ENCODE assay signal across 1 cellular context in genomic region chr7:1825877-1826741, GRCh38.
TF ChIP-seq lines count a peak whose summit lies in the region.

No MANE protein-coding gene starts in this region.

TF ChIP-seq in HepG2, 621 proteins besides CTCF, POLR2A, EP300 and RAD21 (continued from another document):
- no peak for TF ChIP-seq ZHX1 (CRISPR knock-in tag; IDR thresholded peaks at IDR 0.05; ENCODE audit: low read depth)
